In the genomic region with DNA sequence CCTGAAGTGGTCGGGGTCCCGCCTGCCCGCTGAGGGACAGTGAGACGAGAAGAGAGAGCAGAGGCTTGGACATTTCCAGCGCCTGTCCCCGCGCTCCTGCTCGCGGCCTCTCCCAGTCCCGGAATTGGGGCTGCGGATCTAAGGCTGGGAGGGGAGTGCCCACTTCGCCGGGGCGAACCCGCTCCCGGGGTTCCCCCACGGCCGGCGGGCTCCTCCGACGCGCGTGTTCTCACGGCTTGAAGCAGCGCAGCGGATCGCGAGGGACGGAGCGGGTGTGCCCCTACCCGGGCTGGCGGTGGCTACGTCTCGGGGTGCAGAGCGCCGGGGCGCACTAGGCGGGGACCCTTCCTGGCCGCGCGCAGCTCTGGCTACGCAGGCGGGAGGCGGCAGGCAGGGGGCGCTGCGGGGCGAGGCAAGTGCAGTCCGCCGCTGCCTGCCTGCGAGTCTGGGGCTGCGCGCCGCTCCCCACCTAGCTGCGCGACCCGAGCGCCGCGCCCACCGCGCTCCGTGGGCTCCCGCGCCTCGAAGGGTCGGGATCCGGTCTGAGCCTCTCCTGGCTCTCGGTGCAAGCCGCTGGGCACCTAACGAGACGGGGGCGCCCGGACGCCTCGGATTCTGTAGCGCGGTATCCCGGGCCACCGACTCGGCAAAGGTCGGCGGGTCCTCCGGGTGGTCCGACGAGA, we compare ENCODE assay signal across 8 cellular contexts. TPM values are rescaled to one million over a fixed set of nuclear protein-coding genes. Genes with fewer than 3 reads are reported as not detected.
DNase-seq lines count a peak whose midpoint lies in the region; ATAC-seq, FAIRE-seq and TF ChIP-seq lines count a peak whose summit lies in the region.

No MANE protein-coding gene starts in this region.

- FAIRE-seq in HTR-8/SVneo (lab: Jason Lieb, UNC), result peak; percentile 93

- H3K4me1 Mint-ChIP-seq in Caco-2 (ENCODE audit: low read depth, unreplicated experiment), result peaks cover 14% of the 10 kb centered on the region
- peaks cover 6% of the 10 kb centered on the region for H3K4me1 Mint-ChIP-seq in progenitor cell of endocrine pancreas (ENCODE audit: low read depth)

- H3K27me3 ChIP-seq in Caco-2 (replicated peaks; ENCODE audit: control insufficient read depth, insufficient read depth, low read length), result peaks cover 29% of the 10 kb centered on the region
- peaks cover 57% of the 10 kb centered on the region for H3K27me3 ChIP-seq in adipocyte (replicated peaks; ENCODE audit: control insufficient read depth, insufficient read depth, low read length)
- H3K27me3 ChIP-seq in left ventricle myocardium inferior (ENCODE audit: low read depth), result peaks cover 92% of the 10 kb centered on the region
- peaks cover 0 to 58% (median 31%) of the 10 kb centered on the region in 4 donors for H3K27me3 ChIP-seq in upper lobe of left lung

- peak; percentile 87 to 99 for TF ChIP-seq CTCF in Caco-2 (IDR thresholded peaks at IDR 0.05; ENCODE audit: insufficient read depth in 1 of 2, low read depth in 1 of 2, low read length in 1 of 2, severe bottlenecking in 1 of 2, unreplicated experiment in 1 of 2)
- peak; percentile 93 for TF ChIP-seq CTCF in left ventricle myocardium inferior (IDR thresholded peaks at IDR 0.05; ENCODE audit: borderline replicate concordance)
- TF ChIP-seq CTCF in progenitor cell of endocrine pancreas (IDR thresholded peaks at IDR 0.05; ENCODE audit: unreplicated experiment), result peak; percentile 85
- TF ChIP-seq CTCF in upper lobe of left lung (IDR thresholded peaks at IDR 0.05), result peak; percentile 80 to 95 (median 94)

- DNase-seq in Caco-2 (peak in 1 of 2 experiments; percentile 95), HTR-8/SVneo (ENCODE audit: insufficient read length, low spot score) (peak; percentile 76), SW480 (ENCODE audit: low spot score) (peak; percentile 64), adipocyte (ENCODE audit: low read depth) (peak; percentile 89), left ventricle myocardium inferior (peak; percentile 79), progenitor cell of endocrine pancreas (ENCODE audit: low spot score, unreplicated experiment) (peak; percentile 81), upper lobe of left lung (peak; percentile 74 to 97)

- ATAC-seq in upper lobe of left lung (ENCODE audit: low FRiP score in 2 of 2) (peak; percentile 58 to 91), GM19328 (IDR thresholded peaks at IDR 0.05; ENCODE audit: unreplicated experiment) (no peak)

- H3K4me1 ChIP-seq in Caco-2, result peaks cover 27% of the 10 kb centered on the region
- H3K4me1 ChIP-seq in adipocyte (ENCODE audit: control insufficient read depth, insufficient read depth, low read length), result peaks cover 13% of the 10 kb centered on the region
- peaks cover 38% of the 10 kb centered on the region for H3K4me1 ChIP-seq in left ventricle myocardium inferior
- H3K4me1 ChIP-seq in upper lobe of left lung, result peaks cover 27 to 37% (median 31%) of the 10 kb centered on the region in 4 donors

- H3K36me3 Mint-ChIP-seq in Caco-2 (ENCODE audit: insufficient read depth, unreplicated experiment) (no peaks in the 10 kb centered on the region), progenitor cell of endocrine pancreas (ENCODE audit: insufficient read depth) (no peaks in the 10 kb centered on the region)

- H3K36me3 ChIP-seq in Caco-2 (ENCODE audit: control insufficient read depth, insufficient read depth, low read length), result no peaks in the 10 kb centered on the region
- no peaks in the 10 kb centered on the region for H3K36me3 ChIP-seq in adipocyte (ENCODE audit: control insufficient read depth, insufficient read depth, low read length, severe bottlenecking)
- no peaks in the 10 kb centered on the region for H3K36me3 ChIP-seq in left ventricle myocardium inferior
- no peaks in the 10 kb centered on the region for H3K36me3 ChIP-seq in upper lobe of left lung

- POLR2A ChIA-PET in Caco-2 (lab: Charles Lee), result no interaction called here

- no peak overlapping the region for H3K9ac ChIP-seq in adipocyte (ENCODE audit: low read length)

- H3K4me3 ChIP-seq in Caco-2 (ENCODE audit: low read depth, low read length) (peak overlapping the region; percentile 34), adipocyte (ENCODE audit: low read length) (peak overlapping the region; percentile 65), left ventricle myocardium inferior (peak overlapping the region; percentile 69), upper lobe of left lung (peak overlapping the region in 3 of 4 donors; percentile 39 to 54 (median 51))

- intact Hi-C loops in Caco-2 (cut with micrococcal nuclease; ENCODE audit: unreplicated experiment) (loop anchor here (1.0 to 5.0 kb wide), 4 partner anchors 52 to 181 kb away; a partner anchor contains a TSS), left ventricle myocardium inferior (cut with micrococcal nuclease) (no loop called here)

- BruUV-seq in Caco-2 (replicated peaks; lab: Mats Ljungman, UMichigan), result no TSS peak

- WGBS in upper lobe of left lung, 2 donors, result 0 to 4% methylated on average over 4 to 13 of the region's 85 CpGs

- no peaks in the 10 kb centered on the region for H3K9me3 ChIP-seq in Caco-2
- no peaks in the 10 kb centered on the region for H3K9me3 ChIP-seq in adipocyte (ENCODE audit: control insufficient read depth, low read length)
- H3K9me3 ChIP-seq in left ventricle myocardium inferior (replicated peaks), result no peaks in the 10 kb centered on the region
- H3K9me3 ChIP-seq in upper lobe of left lung, result no peaks in the 10 kb centered on the region

- H3K27ac Mint-ChIP-seq in Caco-2 (ENCODE audit: unreplicated experiment), result no peak overlapping the region
- H3K27ac Mint-ChIP-seq in progenitor cell of endocrine pancreas, result no peak overlapping the region

- H3K9me3 Mint-ChIP-seq in Caco-2 (ENCODE audit: unreplicated experiment), result no peaks in the 10 kb centered on the region
- no peaks in the 10 kb centered on the region for H3K9me3 Mint-ChIP-seq in progenitor cell of endocrine pancreas (ENCODE audit: low read depth)

- H3K27ac ChIP-seq in left ventricle myocardium inferior (replicated peaks) (peak overlapping the region; percentile 23), upper lobe of left lung (peak overlapping the region in 1 of 4 donors; percentile 14)

- no peak for TF ChIP-seq POLR2A in upper lobe of left lung (IDR thresholded peaks at IDR 0.05)

- H3K27me3 Mint-ChIP-seq in Caco-2 (ENCODE audit: insufficient read depth, unreplicated experiment) (peaks cover 59% of the 10 kb centered on the region), progenitor cell of endocrine pancreas (peaks cover 84% of the 10 kb centered on the region)

- TF ChIP-seq EP300 in upper lobe of left lung (IDR thresholded peaks at IDR 0.05), result no peak

- CTCF ChIA-PET in Caco-2 (lab: Charles Lee), result interaction anchor here (0.6 to 4.2 kb wide), 22 partner anchors 8 to 360 kb away, joined by 3 to 91 read pairs (median 6); a partner anchor contains a TSS

- H3K4me3 Mint-ChIP-seq in Caco-2 (ENCODE audit: unreplicated experiment), result peak overlapping the region; percentile 67
- peak overlapping the region; percentile 62 for H3K4me3 Mint-ChIP-seq in progenitor cell of endocrine pancreas (ENCODE audit: low read depth)

RNA-seq across cellular contexts. Expression of a gene that starts 1.2 kb away (rescaled TPM):
- total RNA-seq in Caco-2 (2022), result 1.6 and 1.7 TPM in 2 replicates
- total RNA-seq in left ventricle myocardium inferior, result 8.9 TPM
- 2.7 and 6.2 TPM in 2 replicates for total RNA-seq in progenitor cell of endocrine pancreas
- 1 to 10 TPM; 1.3 to 2.9 (median 2.2) TPM for total RNA-seq in upper lobe of left lung
